25 cellular contexts compared by ENCODE assay signal in the genomic region with DNA sequence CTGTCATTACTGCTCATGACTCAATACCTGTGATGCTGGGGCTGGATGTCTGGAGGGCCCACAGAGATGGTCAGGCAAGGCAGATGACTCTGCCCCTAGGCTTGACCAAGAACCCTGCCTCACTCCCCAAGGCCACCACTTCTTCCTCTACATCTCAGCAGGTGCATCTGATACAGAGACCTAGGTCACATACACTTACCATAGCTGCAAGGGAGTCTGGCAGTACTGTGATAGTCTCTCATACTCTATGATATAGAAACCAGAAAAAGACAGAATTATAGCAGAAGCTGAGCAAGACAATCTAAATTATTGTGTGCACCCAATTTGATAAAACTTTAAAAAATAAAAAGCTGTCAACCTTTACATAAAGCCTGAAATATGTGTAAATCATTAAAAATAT.
DNase-seq lines count a peak whose midpoint lies in the region; ATAC-seq, FAIRE-seq and TF ChIP-seq lines count a peak whose summit lies in the region.
"Had no signal": no experiment of that assay in that cellular context is flagged by ENCODE, and none has a peak within 500 bp of the region (broad histone marks: within the 10 kb centered on the region; RNA-seq: fewer than 3 reads in every experiment).

No MANE protein-coding gene starts in this region.

- intact Hi-C loops in mucosa of descending colon (cut with DNase I, micrococcal nuclease): no loop called here
- intact Hi-C loops in psoas muscle (cut with DNase I): no loop called here

- no peak overlapping the region for H4K5ac ChIP-seq in H1 (ENCODE audit: insufficient read length, low read depth, low read length)

- H2BK12ac ChIP-seq in H1 (ENCODE audit: low read depth, low read length): no peak overlapping the region

- H3K4me1 ChIP-seq in SK-N-SH (ENCODE audit: control insufficient read depth in 1 of 2, insufficient read depth in 2 of 2, low read depth in 1 of 2, low read length in 1 of 2) (no peaks in the 10 kb centered on the region), HEK293 (ENCODE audit: control insufficient read depth, insufficient read depth, low read length) (no peaks in the 10 kb centered on the region), H1 (replicated peaks in 1 of 4; ENCODE audit: control insufficient read depth in 3 of 4, insufficient read depth in 4 of 4, low read length in 3 of 4) (no peaks in the 10 kb centered on the region), mucosa of descending colon (ENCODE audit: low read depth) (no peaks in the 10 kb centered on the region), psoas muscle (no peaks in the 10 kb centered on the region)
- H3K4me1 ChIP-seq: BE2C, BLaER1 had no signal

- TF ChIP-seq EP300 in SK-N-SH (IDR thresholded peaks at IDR 0.05; ENCODE audit: borderline replicate concordance in 1 of 2, low read depth in 1 of 2, low read length in 1 of 2) (no peak), H1 (IDR thresholded peaks at IDR 0.05; ENCODE audit: borderline replicate concordance in 1 of 2, low read depth in 2 of 2, low read length in 2 of 2) (no peak)

- no peaks in the 10 kb centered on the region for H3K9me2 ChIP-seq in SK-N-SH

- H3K9ac ChIP-seq in SK-N-SH (no peak overlapping the region), H1 (replicated peaks in 1 of 4; ENCODE audit: extremely low read depth in 1 of 4, low read depth in 3 of 4, low read length in 3 of 4) (no peak overlapping the region)
- H3K9ac ChIP-seq: BLaER1 had no signal

- H3K4ac ChIP-seq in H1 (replicated peaks; ENCODE audit: insufficient read length, low read depth, low read length): no peak overlapping the region

- no peak overlapping the region for H4K91ac ChIP-seq in H1 (replicated peaks; ENCODE audit: insufficient read length, low read length)

- no peak for TF ChIP-seq RAD21 in SK-N-SH (IDR thresholded peaks at IDR 0.05; ENCODE audit: low read length)
- TF ChIP-seq RAD21 in H1 (IDR thresholded peaks at IDR 0.05 in 1 of 2, conservative IDR thresholded peaks at IDR 0.05 in 1 of 2; ENCODE audit: low read depth in 2 of 2, low read length in 2 of 2): no peak

- H3K27ac ChIP-seq in SK-N-SH (ENCODE audit: low read depth in 2 of 2, low read length in 1 of 2) (no peak overlapping the region), HEK293 (ENCODE audit: extremely low read depth, low read depth, low read length) (no peak overlapping the region), H1 (ENCODE audit: low read depth, low read length) (no peak overlapping the region), psoas muscle (no peak overlapping the region)
- H3K27ac ChIP-seq: BLaER1 had no signal

- no peak overlapping the region for H3K14ac ChIP-seq in H1 (ENCODE audit: insufficient read length)

- ATAC-seq in SK-N-SH treated with all-trans-retinoic acid at 6 μM for 48 hours (no peak), mucosa of descending colon (no peak), psoas muscle (no peak)

- H3K79me2 ChIP-seq in SK-N-SH (ENCODE audit: insufficient read depth): no peaks in the 10 kb centered on the region
- H3K79me2 ChIP-seq in H1 (ENCODE audit: control insufficient read depth in 1 of 2, insufficient read depth in 2 of 2, low read length in 2 of 2): no peaks in the 10 kb centered on the region

- H2BK5ac ChIP-seq in H1 (ENCODE audit: low read depth, low read length): no peak overlapping the region

- no peak for TF ChIP-seq POLR2A in H1 (IDR thresholded peaks at IDR 0.05; ENCODE audit: control extremely low read depth in 1 of 2, low read depth in 2 of 2, low read length in 2 of 2)

- DNase-seq in SK-N-SH: no peak
- DNase-seq in OCI-M1 (lab: John Stamatoyannopoulos, UW): peak; percentile 18
- no peak for DNase-seq in H1 (ENCODE audit: low read depth in 1 of 2, low spot score in 2 of 2)
- DNase-seq in GM10248 (ENCODE audit: extremely low spot score): no peak
- no peak for DNase-seq in mucosa of descending colon
- DNase-seq in psoas muscle: no peak
- DNase-seq: 8988T; ACHN; BE2C; C1 segment of cervical spinal cord; CD4-positive, alpha-beta memory T cell; CD4-positive, CD25-positive, alpha-beta regulatory T cell; CD8-positive, alpha-beta memory T cell; COR-L47; DMS 273 treated with DMSO at 0.1 percent for 48 hours; DMS153; DMS79; DND-41; EL; GDM1 had no signal

- H3K79me1 ChIP-seq in H1 (ENCODE audit: low read depth, low read length): no peaks in the 10 kb centered on the region

- H3K4me3 ChIP-seq in SK-N-SH (ENCODE audit: low read depth in 2 of 2, low read length in 1 of 2) (no peak overlapping the region), HEK293 (ENCODE audit: low read depth, low read length) (no peak overlapping the region), H1 (ENCODE audit: extremely low read depth in 1 of 4, insufficient read depth in 2 of 4, low read depth in 3 of 4, low read length in 4 of 4) (no peak overlapping the region), mucosa of descending colon (no peak overlapping the region), psoas muscle (no peak overlapping the region)
- H3K4me3 ChIP-seq: BLaER1 had no signal

- no peak overlapping the region for H2BK15ac ChIP-seq in H1 (ENCODE audit: low read length)

- no peak overlapping the region for H2AFZ ChIP-seq in SK-N-SH (ENCODE audit: low read depth)
- no peak overlapping the region for H2AFZ ChIP-seq in H1 (ENCODE audit: low read length)

- FAIRE-seq in H1 (lab: Jason Lieb, UNC): no peak
- FAIRE-seq: GM12891, GM19239 had no signal

- no peak overlapping the region for H2BK20ac ChIP-seq in H1 (ENCODE audit: low read length)

- no peaks in the 10 kb centered on the region for H3K23me2 ChIP-seq in H1 (ENCODE audit: low read depth, low read length)

- POLR2A ChIA-PET in SK-N-SH (lab: Yijun Ruan, JAX): no interaction called here
- POLR2A ChIA-PET in HEK293 (lab: Yijun Ruan, JAX): no interaction called here
- POLR2A ChIA-PET in H1 (lab: Charles Lee; ENCODE audit: partially characterized antibody): no interaction called here
- POLR2A ChIA-PET in GM10248 (lab: Yijun Ruan, JAX): no interaction called here

- no peak overlapping the region for H4K8ac ChIP-seq in H1 (ENCODE audit: extremely low read depth, insufficient read depth, low read length)

- H3K4me2 ChIP-seq in SK-N-SH: no peak overlapping the region
- no peak overlapping the region for H3K4me2 ChIP-seq in H1 (ENCODE audit: insufficient read depth in 1 of 2, low read depth in 2 of 2, low read length in 2 of 2)
- H3K4me2 ChIP-seq: BLaER1 had no signal

- no peaks in the 10 kb centered on the region for H3K27me3 ChIP-seq in SK-N-SH (ENCODE audit: insufficient read depth)
- H3K27me3 ChIP-seq in H1 (replicated peaks in 1 of 4; ENCODE audit: control insufficient read depth in 3 of 4, extremely low read depth in 1 of 4, insufficient read depth in 3 of 4, low read length in 3 of 4): no peaks in the 10 kb centered on the region
- no peaks in the 10 kb centered on the region for H3K27me3 ChIP-seq in psoas muscle (ENCODE audit: insufficient read depth in 3 of 3, low read length in 2 of 3)
- H3K27me3 ChIP-seq: BE2C, BLaER1 had no signal

- CTCF ChIA-PET in SK-N-SH (lab: Yijun Ruan, JAX): no interaction called here
- CTCF ChIA-PET in HEK293 (lab: Yijun Ruan, JAX): no interaction called here
- CTCF ChIA-PET in H1 (lab: Charles Lee; ENCODE audit: partially characterized antibody): no interaction called here
- CTCF ChIA-PET in GM10248 (lab: Yijun Ruan, JAX): no interaction called here

- H3K18ac ChIP-seq in H1 (ENCODE audit: extremely low read depth, low read length): no peak overlapping the region

- H3K9me3 ChIP-seq in SK-N-SH (no peaks in the 10 kb centered on the region), HEK293 (ENCODE audit: control insufficient read depth, insufficient read depth, low read depth, low read length) (no peaks in the 10 kb centered on the region), H1 (ENCODE audit: insufficient read depth in 2 of 2, low read depth in 1 of 2, low read length in 1 of 2) (peaks cover 4 to 5% of the 10 kb centered on the region in 2 experiments; a peak in 3 of 4 replicates), mucosa of descending colon (peaks cover 7% of the 10 kb centered on the region), psoas muscle (peaks cover 14% of the 10 kb centered on the region)

- H3K36me3 ChIP-seq in SK-N-SH (replicated peaks in 1 of 2; ENCODE audit: control insufficient read depth in 1 of 2, insufficient read depth in 2 of 2, low read length in 1 of 2) (no peaks in the 10 kb centered on the region), HEK293 (ENCODE audit: control insufficient read depth in 2 of 2, insufficient read depth in 1 of 2, low read length in 2 of 2) (no peaks in the 10 kb centered on the region), H1 (ENCODE audit: control insufficient read depth in 2 of 4, insufficient read depth in 4 of 4, low read length in 3 of 4) (no peaks in the 10 kb centered on the region), mucosa of descending colon (ENCODE audit: low read depth) (no peaks in the 10 kb centered on the region), psoas muscle (ENCODE audit: insufficient read depth in 1 of 2, low read depth in 1 of 2) (no peaks in the 10 kb centered on the region)
- H3K36me3 ChIP-seq: BE2C, BLaER1 had no signal

- H4K20me1 ChIP-seq in SK-N-SH (ENCODE audit: insufficient read depth) (no peaks in the 10 kb centered on the region), H1 (replicated peaks in 1 of 2; ENCODE audit: control insufficient read depth in 1 of 2, insufficient read depth in 2 of 2, low read length in 2 of 2) (no peaks in the 10 kb centered on the region)
- H4K20me1 ChIP-seq: BLaER1 had no signal

- no peaks in the 10 kb centered on the region for H3F3A ChIP-seq in SK-N-SH (replicated peaks; ENCODE audit: insufficient read depth)

- no peak overlapping the region for H3K23ac ChIP-seq in H1 (ENCODE audit: insufficient read length)

- no peak overlapping the region for H3K56ac ChIP-seq in H1 (replicated peaks; ENCODE audit: insufficient read length, low read depth, low read length)

- no peak overlapping the region for H2AK5ac ChIP-seq in H1 (ENCODE audit: low read depth, low read length)

- TF ChIP-seq CTCF in SK-N-SH (IDR thresholded peaks at IDR 0.05) (no peak), HEK293 (tag by site-specific recombination; IDR thresholded peaks at IDR 0.05) (no peak), H1 (IDR thresholded peaks at IDR 0.05; ENCODE audit: control extremely low read depth in 1 of 3, insufficient read depth in 1 of 3, low read depth in 1 of 3, low read length in 3 of 3) (no peak), GM10248 (IDR thresholded peaks at IDR 0.05; ENCODE audit: control extremely low read depth, extremely low read depth, low read depth, missing control alignments) (no peak), mucosa of descending colon (IDR thresholded peaks at IDR 0.05) (no peak), psoas muscle (IDR thresholded peaks at IDR 0.05) (no peak)

- no peak overlapping the region for H2BK120ac ChIP-seq in H1 (replicated peaks; ENCODE audit: low read depth, low read length)

TF ChIP-seq in SK-N-SH treated with all-trans-retinoic acid at 6 μM for 48 hours, 23 proteins besides CTCF, POLR2A, EP300 and RAD21:
- TF ChIP-seq ZFP30 (CRISPR knock-in tag; IDR thresholded peaks at IDR 0.05): no peak
- peak; percentile 66 for TF ChIP-seq ZNF8 (CRISPR knock-in tag; IDR thresholded peaks at IDR 0.05)
TF ChIP-seq in SK-N-SH treated with all-trans-retinoic acid at 6 μM for 48 hours: peak in this region for 1.

TF ChIP-seq in HEK293, 187 proteins besides CTCF, POLR2A, EP300 and RAD21 (continues in another document):
- no peak for TF ChIP-seq GFI1B (tag by site-specific recombination; IDR thresholded peaks at IDR 0.05)

TF ChIP-seq in H1, 55 proteins besides CTCF, POLR2A, EP300 and RAD21 (continues in another document):
- 0 out of 2 replicates have a peak, but pooled peaks have one; percentile 68 for TF ChIP-seq CBX5 (IDR thresholded peaks at IDR 0.05; ENCODE audit: low read depth, low read length)
